Comparison of ENCODE assay signal across 9 cellular contexts in the genomic region with DNA sequence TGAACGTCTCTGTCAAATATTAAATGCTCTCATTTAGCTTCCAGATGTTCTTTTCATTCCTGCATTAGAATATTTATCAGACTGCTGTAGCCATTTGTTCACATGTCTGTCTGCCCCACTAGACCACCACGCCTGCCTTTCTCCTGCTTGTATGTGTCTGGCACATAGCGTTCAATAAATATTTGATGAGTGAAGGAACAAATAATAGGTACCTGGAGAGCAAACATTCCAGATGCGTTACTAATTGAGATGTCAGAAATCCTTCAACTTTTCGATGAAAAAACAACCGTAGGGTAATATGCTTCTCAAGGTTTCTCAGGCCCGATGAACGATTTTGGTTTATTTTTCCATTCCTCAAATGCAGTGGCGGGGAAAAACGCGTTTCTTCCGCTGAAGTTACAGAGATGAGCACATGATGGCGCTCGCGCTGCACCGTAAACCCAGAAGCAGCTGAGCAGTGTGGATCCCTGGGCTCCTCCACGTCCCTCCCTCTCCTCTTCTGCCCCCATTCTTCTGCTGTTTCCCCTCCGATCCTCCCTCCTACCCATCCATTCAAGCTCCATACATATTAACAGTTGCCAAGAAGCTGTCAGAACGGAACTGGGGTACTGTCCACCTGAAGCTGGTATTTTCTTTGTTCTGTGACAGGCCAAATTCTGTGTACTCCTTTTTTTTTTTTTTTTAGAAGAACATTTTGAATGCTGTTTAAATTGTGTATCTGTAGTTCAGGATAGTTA.
DNase-seq lines count a peak whose midpoint lies in the region; ATAC-seq and TF ChIP-seq lines count a peak whose summit lies in the region.
"Had no signal": no experiment of that assay in that cellular context is flagged by ENCODE, and none has a peak within 500 bp of the region (broad histone marks: within the 10 kb centered on the region; RNA-seq: fewer than 3 reads in every experiment).

No MANE protein-coding gene starts in this region.

- ATAC-seq in HG03135 (IDR thresholded peaks at IDR 0.05; ENCODE audit: unreplicated experiment), result no peak
- ATAC-seq in HG03196 (IDR thresholded peaks at IDR 0.05; ENCODE audit: unreplicated experiment), result no peak

- H3K4me1 ChIP-seq in esophagus muscularis mucosa (peaks cover 0 to 21% (median 14%) of the 10 kb centered on the region in 4 donors), muscle layer of duodenum (ENCODE audit: control insufficient read depth in 1 of 2, insufficient read depth in 2 of 2, low read length in 2 of 2) (peaks cover 0 to 9% of the 10 kb centered on the region in 2 donors)

- H3K36me3 ChIP-seq in MG63 (no peaks in the 10 kb centered on the region), esophagus muscularis mucosa (no peaks in the 10 kb centered on the region), muscle layer of duodenum (ENCODE audit: control insufficient read depth in 1 of 2, insufficient read depth in 2 of 2, low read length in 2 of 2) (no peaks in the 10 kb centered on the region)

- H3K27ac ChIP-seq in esophagus muscularis mucosa (replicated peaks in 1 of 4) (peak overlapping the region; percentile 13 to 51 (median 32)), muscle layer of duodenum (ENCODE audit: low read length) (no peak overlapping the region)

- H3K4me3 Mint-ChIP-seq in activated T-cell treated with anti-CD3 and anti-CD28 coated beads, Interleukin-2, amount 50 U/mL, for 24 hours, result no peak overlapping the region
- H3K4me3 Mint-ChIP-seq: activated naive CD8-positive, alpha-beta T cell had no signal

- no peak for TF ChIP-seq EP300 in esophagus muscularis mucosa (IDR thresholded peaks at IDR 0.05)

- no peaks in the 10 kb centered on the region for H3K9me3 ChIP-seq in MG63
- H3K9me3 ChIP-seq in esophagus muscularis mucosa, result no peaks in the 10 kb centered on the region
- no peaks in the 10 kb centered on the region for H3K9me3 ChIP-seq in muscle layer of duodenum (ENCODE audit: control insufficient read depth in 1 of 2, low read length in 2 of 2)

- intact Hi-C loops in esophagus muscularis mucosa (cut with DNase I), result loop anchor here (2.0 to 10.0 kb wide), 4 partner anchors 55 to 1401 kb away; no protein-coding TSS in a partner anchor

- peak overlapping the region; percentile 13 for H3K4me3 ChIP-seq in MG63
- peak overlapping the region; percentile 31 to 50 (median 38) for H3K4me3 ChIP-seq in esophagus muscularis mucosa
- H3K4me3 ChIP-seq in muscle layer of duodenum (ENCODE audit: low read depth in 1 of 2, low read length in 2 of 2), result peak overlapping the region; percentile 21 to 44

- H3K27me3 Mint-ChIP-seq in activated T-cell treated with anti-CD3 and anti-CD28 coated beads, Interleukin-2, amount 50 U/mL, for 24 hours, result no peaks in the 10 kb centered on the region
- H3K27me3 Mint-ChIP-seq: activated naive CD8-positive, alpha-beta T cell had no signal

- DNase-seq in activated T-cell treated with anti-CD3 and anti-CD28 coated beads for 48 hours (ENCODE audit: low read depth), result peak; percentile 1
- no peak for DNase-seq in activated T-cell treated with anti-CD3 and anti-CD28 coated beads, Interleukin-2, amount 50 U/mL, for 24 hours
- DNase-seq in MG63, result peak; percentile 91
- DNase-seq in SHP77 (lab: John Stamatoyannopoulos, UW), result peak; percentile 23 to 47
- no peak for DNase-seq in esophagus muscularis mucosa (ENCODE audit: extremely low spot score)

- H3K27ac Mint-ChIP-seq in activated T-cell treated with anti-CD3 and anti-CD28 coated beads, Interleukin-2, amount 50 U/mL, for 24 hours, result no peak overlapping the region
- H3K27ac Mint-ChIP-seq: activated naive CD8-positive, alpha-beta T cell had no signal

- peak; percentile 63 to 80 (median 78) for TF ChIP-seq CTCF in esophagus muscularis mucosa (IDR thresholded peaks at IDR 0.05)

- H3K27me3 ChIP-seq in MG63 (0 out of 2 replicates have a peak, but pooled peaks cover 6% of the 10 kb centered on the region), esophagus muscularis mucosa (no peaks in the 10 kb centered on the region), muscle layer of duodenum (ENCODE audit: low read depth, low read length) (no peaks in the 10 kb centered on the region)

- TF ChIP-seq POLR2A in esophagus muscularis mucosa (IDR thresholded peaks at IDR 0.05; ENCODE audit: low read depth), result no peak

- H3K9me3 Mint-ChIP-seq in activated T-cell treated with anti-CD3 and anti-CD28 coated beads, Interleukin-2, amount 50 U/mL, for 24 hours, result peaks cover 13% of the 10 kb centered on the region

- H3K4me1 Mint-ChIP-seq in activated T-cell treated with anti-CD3 and anti-CD28 coated beads, Interleukin-2, amount 50 U/mL, for 24 hours (ENCODE audit: low read depth), result no peaks in the 10 kb centered on the region

- WGBS in esophagus muscularis mucosa, result 10% methylated on average over 19 of the region's 19 CpGs

- no peaks in the 10 kb centered on the region for H3K36me3 Mint-ChIP-seq in activated T-cell treated with anti-CD3 and anti-CD28 coated beads, Interleukin-2, amount 50 U/mL, for 24 hours (ENCODE audit: low read depth)
- H3K36me3 Mint-ChIP-seq: activated naive CD8-positive, alpha-beta T cell had no signal

Comparison
In these comparisons a context has a peak if more than half of its experiments do, and no peak if none do; other contexts are left out.
1. DNase-seq: peak in activated T-cell treated with anti-CD3 and anti-CD28 coated beads for 48 hours (single experiment), MG63 (single experiment) and SHP77 (2 of 2); none in activated T-cell treated with anti-CD3 and anti-CD28 coated beads, Interleukin-2, amount 50 U/mL, for 24 hours (single experiment) and esophagus muscularis mucosa (single experiment).
2. Peak in every context shown above with its lines, with median percentiles within 50 percentile points of each other: H3K4me3 ChIP-seq.